ENCODE assay signal across 10 cellular contexts in genomic region chr3:63067999-63068645, GRCh38.
DNase-seq lines count a peak whose midpoint lies in the region; ATAC-seq and TF ChIP-seq lines count a peak whose summit lies in the region.
"Had no signal": no experiment of that assay in that cellular context is flagged by ENCODE, and none has a peak within 500 bp of the region (broad histone marks: within the 10 kb centered on the region; RNA-seq: fewer than 3 reads in every experiment).

No MANE protein-coding gene starts in this region.

- DNase-seq in stimulated activated CD4-positive, alpha-beta T cell treated with anti-CD3 and anti-CD28 coated beads, Interleukin-15, amount 100 ng/mL, for 24 hours: peak; percentile 1
- DNase-seq in stimulated activated CD4-positive, alpha-beta T cell treated with anti-CD3 and anti-CD28 coated beads, Interleukin-4, amount 100 ng/mL, for 24 hours: no peak
- DNase-seq in SJSA1 (ENCODE audit: low read depth in 1 of 2, low spot score in 2 of 2) (peak; percentile 9 to 40), foreskin fibroblast (peak; percentile 10 to 59), NCI-H69 (lab: John Stamatoyannopoulos, UW) (no peak), NCI-H524 (lab: John Stamatoyannopoulos, UW) (no peak), CD14-positive monocyte (ENCODE audit: low spot score) (no peak)
- DNase-seq: left ventricle myocardium superior, NCI-H146 had no signal

- intact Hi-C loops in CD14-positive monocyte (cut with micrococcal nuclease): no loop called here

- H3K4me3 ChIP-seq in SJSA1: no peak overlapping the region
- H3K4me3 ChIP-seq in foreskin fibroblast (ENCODE audit: low read depth in 1 of 2, low read length in 2 of 2): no peak overlapping the region

- no peaks in the 10 kb centered on the region for H3K36me3 Mint-ChIP-seq in CD14-positive monocyte

- TF ChIP-seq CTCF in foreskin fibroblast (IDR thresholded peaks at IDR 0.05; ENCODE audit: low read depth, low read length) (no peak), CD14-positive monocyte (IDR thresholded peaks at IDR 0.05) (no peak)

- no peak for ATAC-seq in HG02571 (IDR thresholded peaks at IDR 0.05; ENCODE audit: unreplicated experiment)
- ATAC-seq: left ventricle myocardium superior had no signal

- no peak overlapping the region for H3K4me3 Mint-ChIP-seq in CD14-positive monocyte

- H3K27ac ChIP-seq in SJSA1: no peak overlapping the region

- H3K27ac Mint-ChIP-seq in CD14-positive monocyte: no peak overlapping the region

- no peaks in the 10 kb centered on the region for H3K36me3 ChIP-seq in SJSA1

- H3K27me3 ChIP-seq in SJSA1 (replicated peaks): no peaks in the 10 kb centered on the region

- no peaks in the 10 kb centered on the region for H3K4me1 ChIP-seq in SJSA1 (replicated peaks)

- no peaks in the 10 kb centered on the region for H3K4me1 Mint-ChIP-seq in CD14-positive monocyte

- H3K27me3 Mint-ChIP-seq in CD14-positive monocyte (ENCODE audit: low read depth in 3 of 3): no peaks in the 10 kb centered on the region

- no peaks in the 10 kb centered on the region for H3K9me3 ChIP-seq in SJSA1 (replicated peaks)

- peaks cover 0 to 2% (median 0%) of the 10 kb centered on the region in 7 donors for H3K9me3 Mint-ChIP-seq in CD14-positive monocyte

Comparison
In these comparisons a context has a peak if more than half of its experiments do, and no peak if none do; other contexts are left out.
1. DNase-seq: peak in stimulated activated CD4-positive, alpha-beta T cell treated with anti-CD3 and anti-CD28 coated beads, Interleukin-15, amount 100 ng/mL, for 24 hours (single experiment), SJSA1 (2 of 2) and foreskin fibroblast (2 of 2); none in stimulated activated CD4-positive, alpha-beta T cell treated with anti-CD3 and anti-CD28 coated beads, Interleukin-4, amount 100 ng/mL, for 24 hours (single experiment), NCI-H69 (single experiment), NCI-H524 (0 of 2) and CD14-positive monocyte (single experiment).